ENCODE assay signal across 18 cellular contexts in genomic region chr15:31306036-31306425, GRCh38. TPM values are rescaled to one million over a fixed set of nuclear protein-coding genes. Genes with fewer than 3 reads are reported as not detected.
A peak's percentile ranks its signal among the peaks of the same experiment; 100 is the strongest.
DNase-seq lines count a peak whose midpoint lies in the region; ATAC-seq and TF ChIP-seq lines count a peak whose summit lies in the region.
"Had no signal": no experiment of that assay in that cellular context is flagged by ENCODE, and none has a peak within 500 bp of the region (broad histone marks: within the 10 kb centered on the region; RNA-seq: fewer than 3 reads in every experiment).

No MANE protein-coding gene starts in this region.

- H3K4me1 ChIP-seq in testis: peaks cover 6% of the 10 kb centered on the region

- H3K27me3 ChIP-seq in testis: no peaks in the 10 kb centered on the region

- peaks cover 50% of the 10 kb centered on the region for H3K4me1 Mint-ChIP-seq in activated CD8-positive, alpha-beta T cell treated with anti-CD3 and anti-CD28 coated beads, Interleukin-2, amount 10 ng/mL, durations not matched to agents 7 days and 5 days (ENCODE audit: low read depth)
- H3K4me1 Mint-ChIP-seq in activated CD8-positive, alpha-beta T cell treated with anti-CD3 and anti-CD28 coated beads for 36 hours (ENCODE audit: low read depth): peaks cover 49% of the 10 kb centered on the region
- peaks cover 71% of the 10 kb centered on the region for H3K4me1 Mint-ChIP-seq in WTC11

- no peak overlapping the region for H3K27ac ChIP-seq in testis
- H3K27ac ChIP-seq: A549, lower lobe of right lung, thoracic aorta, WERI-Rb-1 had no signal

- ATAC-seq in activated CD8-positive, alpha-beta T cell treated with anti-CD3 and anti-CD28 coated beads, Interleukin-2, amount 10 ng/mL, durations not matched to agents 7 days and 5 days: no peak
- ATAC-seq in activated CD8-positive, alpha-beta T cell treated with anti-CD3 and anti-CD28 coated beads for 36 hours: no peak
- ATAC-seq in WTC11: peak; percentile 9
- ATAC-seq in left lobe of liver: no peak
- ATAC-seq in GM19467 (IDR thresholded peaks at IDR 0.05; ENCODE audit: unreplicated experiment): no peak
- ATAC-seq: A549; activated T-cell treated with anti-CD3 and anti-CD28 coated beads, Interleukin-2, amount 50 U/mL, for 72 hours; natural killer cell had no signal

- H3K36me3 ChIP-seq in testis (ENCODE audit: low read depth, missing control alignments): no peaks in the 10 kb centered on the region
- H3K36me3 ChIP-seq: lower lobe of right lung, thoracic aorta, WERI-Rb-1 had no signal

- no peak overlapping the region for H3K4me3 Mint-ChIP-seq in activated CD8-positive, alpha-beta T cell treated with anti-CD3 and anti-CD28 coated beads, Interleukin-2, amount 10 ng/mL, durations not matched to agents 7 days and 5 days
- no peak overlapping the region for H3K4me3 Mint-ChIP-seq in activated CD8-positive, alpha-beta T cell treated with anti-CD3 and anti-CD28 coated beads for 36 hours
- peak overlapping the region; percentile 20 for H3K4me3 Mint-ChIP-seq in WTC11
- H3K4me3 Mint-ChIP-seq: activated naive CD8-positive, alpha-beta T cell treated with anti-CD3 and anti-CD28 coated beads, Interleukin-2, amount 10 ng/mL, durations not matched to agents 7 days and 5 days; activated T-cell treated with anti-CD3 and anti-CD28 coated beads, Interleukin-2, amount 50 U/mL, for 72 hours; natural killer cell had no signal

- no peaks in the 10 kb centered on the region for H3K36me3 Mint-ChIP-seq in activated CD8-positive, alpha-beta T cell treated with anti-CD3 and anti-CD28 coated beads, Interleukin-2, amount 10 ng/mL, durations not matched to agents 7 days and 5 days (ENCODE audit: low read depth)
- H3K36me3 Mint-ChIP-seq in activated CD8-positive, alpha-beta T cell treated with anti-CD3 and anti-CD28 coated beads for 36 hours (ENCODE audit: low read depth): no peaks in the 10 kb centered on the region
- H3K36me3 Mint-ChIP-seq in WTC11: no peaks in the 10 kb centered on the region
- H3K36me3 Mint-ChIP-seq: activated naive CD8-positive, alpha-beta T cell treated with anti-CD3 and anti-CD28 coated beads, Interleukin-2, amount 10 ng/mL, durations not matched to agents 7 days and 5 days; natural killer cell had no signal

- 82 to 86% methylated on average over 7 to 8 of the region's 8 CpGs for WGBS in testis, 2 donors

- POLR2A ChIA-PET in activated CD8-positive, alpha-beta T cell treated with anti-CD3 and anti-CD28 coated beads, Interleukin-2, amount 10 ng/mL, durations not matched to agents 7 days and 5 days (lab: Charles Lee): interaction anchor here (0.5 kb wide), 1 partner anchor 17 kb away, joined by 3 read pairs; no protein-coding TSS in a partner anchor
- POLR2A ChIA-PET in activated CD8-positive, alpha-beta T cell treated with anti-CD3 and anti-CD28 coated beads for 36 hours (lab: Charles Lee): interaction anchor here (0.6 to 0.9 kb wide), 2 partner anchors 17 kb away, joined by 3 to 4 read pairs; no protein-coding TSS in a partner anchor
- POLR2A ChIA-PET in WTC11 (lab: Charles Lee): no interaction called here

- CTCF ChIA-PET in activated CD8-positive, alpha-beta T cell treated with anti-CD3 and anti-CD28 coated beads, Interleukin-2, amount 10 ng/mL, durations not matched to agents 7 days and 5 days (lab: Charles Lee): no interaction called here
- CTCF ChIA-PET in activated CD8-positive, alpha-beta T cell treated with anti-CD3 and anti-CD28 coated beads for 36 hours (lab: Charles Lee): no interaction called here
- CTCF ChIA-PET in WTC11 (lab: Charles Lee): interaction anchor here (0.9 to 2.9 kb wide), 11 partner anchors 9 to 182 kb away, joined by 3 to 16 read pairs (median 6); no protein-coding TSS in a partner anchor

- no peaks in the 10 kb centered on the region for H3K9me3 ChIP-seq in testis
- H3K9me3 ChIP-seq: A549, lower lobe of right lung, thoracic aorta had no signal

- peak; percentile 9 for DNase-seq in activated CD8-positive, alpha-beta T cell treated with anti-CD3 and anti-CD28 coated beads, Interleukin-2, amount 10 ng/mL, durations not matched to agents 7 days and 5 days
- no peak for DNase-seq in activated CD8-positive, alpha-beta T cell treated with anti-CD3 and anti-CD28 coated beads for 36 hours
- DNase-seq in WTC11 (ENCODE audit: low spot score) (no peak), left lobe of liver (ENCODE audit: low spot score) (peak; percentile 45), testis (peak; percentile 1), midbrain (lab: John Stamatoyannopoulos, UW) (no peak), NCI-H128 (lab: John Stamatoyannopoulos, UW; ENCODE audit: unreplicated experiment) (no peak)
- DNase-seq: activated CD4-positive, alpha-beta T cell treated with anti-CD3 and anti-CD28 coated beads, Interleukin-2, amount 50 U/mL, for 48 hours; activated naive CD8-positive, alpha-beta T cell treated with anti-CD3 and anti-CD28 coated beads, Interleukin-2, amount 10 ng/mL, durations not matched to agents 7 days and 5 days; activated T-cell treated with anti-CD3 and anti-CD28 coated beads, Interleukin-2, amount 50 U/mL, for 72 hours; lower lobe of right lung; natural killer cell; stimulated activated CD4-positive, alpha-beta T cell treated with anti-CD3 and anti-CD28 coated beads, Interleukin-12 subunit alpha, Interleukin-12 subunit beta, amount 100 ng/mL, for 4 hours; T-helper 1 cell; WERI-Rb-1 had no signal

- no peak overlapping the region for H3K27ac Mint-ChIP-seq in activated CD8-positive, alpha-beta T cell treated with anti-CD3 and anti-CD28 coated beads, Interleukin-2, amount 10 ng/mL, durations not matched to agents 7 days and 5 days
- no peak overlapping the region for H3K27ac Mint-ChIP-seq in activated CD8-positive, alpha-beta T cell treated with anti-CD3 and anti-CD28 coated beads for 36 hours
- peak overlapping the region; percentile 95 for H3K27ac Mint-ChIP-seq in WTC11
- H3K27ac Mint-ChIP-seq: activated naive CD8-positive, alpha-beta T cell treated with anti-CD3 and anti-CD28 coated beads, Interleukin-2, amount 10 ng/mL, durations not matched to agents 7 days and 5 days; activated T-cell treated with anti-CD3 and anti-CD28 coated beads, Interleukin-2, amount 50 U/mL, for 72 hours had no signal

- TF ChIP-seq POLR2A in testis (IDR thresholded peaks at IDR 0.05): no peak

- intact Hi-C loops in activated CD8-positive, alpha-beta T cell treated with anti-CD3 and anti-CD28 coated beads for 36 hours (cut with micrococcal nuclease): no loop called here
- intact Hi-C loops in testis (cut with DNase I; ENCODE audit: low total_unique reads): no loop called here

- no peak for TF ChIP-seq CTCF in activated CD8-positive, alpha-beta T cell treated with anti-CD3 and anti-CD28 coated beads for 36 hours (IDR thresholded peaks at IDR 0.05)
- TF ChIP-seq CTCF in WTC11 (IDR thresholded peaks at IDR 0.05) (no peak), testis (IDR thresholded peaks at IDR 0.05) (no peak)

- no peak overlapping the region for H3K4me3 ChIP-seq in testis
- H3K4me3 ChIP-seq: A549, lower lobe of right lung, thoracic aorta had no signal

- H3K9me3 Mint-ChIP-seq in activated CD8-positive, alpha-beta T cell treated with anti-CD3 and anti-CD28 coated beads, Interleukin-2, amount 10 ng/mL, durations not matched to agents 7 days and 5 days (ENCODE audit: insufficient read depth): no peaks in the 10 kb centered on the region
- H3K9me3 Mint-ChIP-seq in activated CD8-positive, alpha-beta T cell treated with anti-CD3 and anti-CD28 coated beads for 36 hours: no peaks in the 10 kb centered on the region
- H3K9me3 Mint-ChIP-seq in WTC11: no peaks in the 10 kb centered on the region
- H3K9me3 Mint-ChIP-seq: activated naive CD8-positive, alpha-beta T cell treated with anti-CD3 and anti-CD28 coated beads, Interleukin-2, amount 10 ng/mL, durations not matched to agents 7 days and 5 days; activated T-cell treated with anti-CD3 and anti-CD28 coated beads, Interleukin-2, amount 50 U/mL, for 72 hours; natural killer cell had no signal

- H3K27me3 Mint-ChIP-seq in activated CD8-positive, alpha-beta T cell treated with anti-CD3 and anti-CD28 coated beads, Interleukin-2, amount 10 ng/mL, durations not matched to agents 7 days and 5 days (ENCODE audit: low read depth): peaks cover 7% of the 10 kb centered on the region
- H3K27me3 Mint-ChIP-seq in activated CD8-positive, alpha-beta T cell treated with anti-CD3 and anti-CD28 coated beads for 36 hours: no peaks in the 10 kb centered on the region
- peaks cover 5% of the 10 kb centered on the region for H3K27me3 Mint-ChIP-seq in WTC11 (ENCODE audit: low read depth)

TF ChIP-seq in WTC11, 78 proteins besides CTCF, POLR2A, EP300 and RAD21:
- TF ChIP-seq ZNF423 (CRISPR knock-in tag; IDR thresholded peaks at IDR 0.05) (no peak), HMGA2 (CRISPR knock-in tag; IDR thresholded peaks at IDR 0.05) (peak; percentile 5; the same call in 1 of the 2 replicates)
TF ChIP-seq in WTC11: peak in this region for 1.

RNA-seq across cellular contexts. Expression of gene KLF13, which starts 20.6 kb away (rescaled TPM):
- total RNA-seq in activated CD8-positive, alpha-beta T cell treated with anti-CD3 and anti-CD28 coated beads, Interleukin-2, amount 10 ng/mL, durations not matched to agents 7 days and 5 days: 100 to 1,000 TPM; 214 to 215 TPM
- total RNA-seq in activated CD8-positive, alpha-beta T cell treated with anti-CD3 and anti-CD28 coated beads for 36 hours: 100 to 1,000 TPM; 163 to 175 TPM
- total RNA-seq in WTC11 (2021): 36.9 to 38.1 TPM (median 37.2 TPM) in 3 replicates
- 91.9 TPM for total RNA-seq in left lobe of liver
- total RNA-seq in testis: 10 to 100 TPM; 41.9 to 61.7 TPM
- polyA plus RNA-seq in testis (ENCODE audit: insufficient read depth, low read depth, low replicate concordance): 45.7 TPM

Comparison
In these comparisons a context has a peak if more than half of its experiments do, and no peak if none do; other contexts are left out.
1. DNase-seq: peak in activated CD8-positive, alpha-beta T cell treated with anti-CD3 and anti-CD28 coated beads, Interleukin-2, amount 10 ng/mL, durations not matched to agents 7 days and 5 days (single experiment), left lobe of liver (single experiment) and testis (single experiment); none in activated CD8-positive, alpha-beta T cell treated with anti-CD3 and anti-CD28 coated beads for 36 hours (single experiment), WTC11 (single experiment), midbrain (single experiment) and NCI-H128 (single experiment).